13 cellular contexts compared by ENCODE assay signal in genomic region chr4:24836843-24837242, GRCh38.
"Had no signal": no experiment of that assay in that cellular context is flagged by ENCODE, and none has a peak within 500 bp of the region (broad histone marks: within the 10 kb centered on the region; RNA-seq: fewer than 3 reads in every experiment).

No MANE protein-coding gene starts in this region.

- ATAC-seq: activated CD8-positive, alpha-beta memory T cell treated with anti-CD3 and anti-CD28 coated beads, Interleukin-2, amount 10 ng/mL, durations not matched to agents 7 days and 5 days; naive thymus-derived CD8-positive, alpha-beta T cell; stimulated activated naive B cell treated with anti-CD40 and anti-IgM and Interleukin-4, amounts not matched to agents 10 μg/mL and 1 μg/mL and 100 μg/mL, for 72 hours; upper lobe of right lung had no signal

- DNase-seq: activated CD4-positive, alpha-beta memory T cell treated with anti-CD3 and anti-CD28 coated beads, Interleukin-2, amount 10 ng/mL, durations not matched to agents 7 days and 5 days; activated CD4-positive, alpha-beta T cell treated with anti-CD3 and anti-CD28 coated beads for 48 hours; activated CD8-positive, alpha-beta memory T cell treated with anti-CD3 and anti-CD28 coated beads, Interleukin-2, amount 10 ng/mL, durations not matched to agents 7 days and 5 days; adrenal gland; colonic mucosa; kidney; naive thymus-derived CD8-positive, alpha-beta T cell; retina; sigmoid colon; stimulated activated CD4-positive, alpha-beta T cell treated with anti-CD3 and anti-CD28 coated beads, Interleukin-15, amount 100 ng/mL, for 24 hours; stimulated activated naive B cell treated with anti-CD40 and anti-IgM and Interleukin-4, amounts not matched to agents 10 μg/mL and 1 μg/mL and 100 μg/mL, for 72 hours; upper lobe of right lung had no signal

- H3K27ac ChIP-seq: adrenal gland, breast epithelium, colonic mucosa, upper lobe of right lung had no signal
